ENCODE assay signal across 8 cellular contexts in the genomic region with DNA sequence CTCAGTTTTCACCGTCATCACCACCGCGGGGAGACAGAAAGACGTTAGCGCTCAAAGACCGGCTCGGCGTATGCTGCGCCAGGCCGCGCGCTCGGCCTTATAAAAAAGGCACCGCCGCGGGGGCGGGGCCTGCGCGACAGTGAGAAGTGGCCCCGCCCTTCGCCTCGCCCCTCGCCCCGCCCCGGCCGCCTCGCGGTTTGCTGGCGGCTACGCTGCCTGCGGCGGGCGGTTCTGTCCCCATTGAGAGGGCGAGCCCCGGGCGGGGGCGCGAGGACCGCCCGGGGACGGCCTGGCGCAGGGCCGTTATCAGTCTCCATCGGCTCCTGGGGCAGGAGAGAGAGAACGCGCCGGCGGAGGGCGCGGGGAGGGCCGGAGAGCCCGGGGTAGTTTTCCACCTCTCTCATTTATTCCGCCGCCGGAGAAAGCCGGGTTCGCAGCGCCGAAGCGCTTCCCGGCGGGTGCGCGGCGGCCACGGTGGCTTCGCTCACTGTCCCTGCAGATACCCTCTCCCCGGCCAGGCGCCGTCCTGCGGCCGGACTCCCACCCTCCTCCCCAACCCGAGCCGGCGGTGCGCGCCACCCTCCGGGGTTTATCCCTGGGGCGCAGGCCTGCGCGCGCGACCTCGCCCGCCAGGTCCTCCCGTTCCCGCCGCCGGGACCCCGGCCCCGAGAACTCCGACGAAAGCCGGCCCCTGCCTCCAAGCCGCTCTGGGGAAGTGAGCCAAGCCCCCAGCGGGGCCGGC.
A peak's percentile ranks its signal among the peaks of the same experiment; 100 is the strongest.
DNase-seq lines count a peak whose midpoint lies in the region; ATAC-seq, FAIRE-seq and TF ChIP-seq lines count a peak whose summit lies in the region.

No MANE protein-coding gene starts in this region.

- peak overlapping the region; percentile 99 for H3K27ac Mint-ChIP-seq in T-helper 1 cell treated with Interleukin-12 subunit alpha and Interleukin-12 subunit beta and Interleukin-4 antibody, amounts not matched to agents 30 μg/mL and 1 μg/mL, for 36 hours

- peaks cover 64% of the 10 kb centered on the region for H3K4me1 Mint-ChIP-seq in T-helper 1 cell treated with Interleukin-12 subunit alpha and Interleukin-12 subunit beta and Interleukin-4 antibody, amounts not matched to agents 30 μg/mL and 1 μg/mL, for 36 hours (ENCODE audit: low read depth)

- H3K9me3 Mint-ChIP-seq in T-helper 1 cell treated with Interleukin-12 subunit alpha and Interleukin-12 subunit beta and Interleukin-4 antibody, amounts not matched to agents 30 μg/mL and 1 μg/mL, for 36 hours, result no peaks in the 10 kb centered on the region

- in situ Hi-C loops in GM13977 (cut with MboI; ENCODE audit: low pct_unique_long_range_greater_than_20kb, low sequenced_read_pairs, unreplicated experiment), result loop anchor here (10.0 to 25.0 kb wide), 3 partner anchors 470 to 1262 kb away; no protein-coding TSS in a partner anchor

- intact Hi-C loops in left ventricle myocardium superior (cut with micrococcal nuclease), result loop anchor here (5.0 kb wide), 1 partner anchor 647 kb away; no protein-coding TSS in a partner anchor

- FAIRE-seq in urothelium cell line (lab: Jason Lieb, UNC), result peak; percentile 27

- no peaks in the 10 kb centered on the region for H3K27me3 Mint-ChIP-seq in T-helper 1 cell treated with Interleukin-12 subunit alpha and Interleukin-12 subunit beta and Interleukin-4 antibody, amounts not matched to agents 30 μg/mL and 1 μg/mL, for 36 hours (ENCODE audit: low read depth)

- H3K36me3 Mint-ChIP-seq in T-helper 1 cell treated with Interleukin-12 subunit alpha and Interleukin-12 subunit beta and Interleukin-4 antibody, amounts not matched to agents 30 μg/mL and 1 μg/mL, for 36 hours (ENCODE audit: low read depth), result peaks cover 44% of the 10 kb centered on the region

- ATAC-seq in HG02798 (IDR thresholded peaks at IDR 0.05; ENCODE audit: poor library complexity, unreplicated experiment), result peak; percentile 82
- peak; percentile 93 for ATAC-seq in left ventricle myocardium superior

- H3K4me3 Mint-ChIP-seq in T-helper 1 cell treated with Interleukin-12 subunit alpha and Interleukin-12 subunit beta and Interleukin-4 antibody, amounts not matched to agents 30 μg/mL and 1 μg/mL, for 36 hours, result peak overlapping the region; percentile 99

- DNase-seq in GM13977 (ENCODE audit: low spot score) (peak; percentile 94), NCI-H1417 treated with DMSO at 0.1 percent for 48 hours (lab: John Stamatoyannopoulos, UW) (peak; percentile 78), amygdala (lab: John Stamatoyannopoulos, UW) (peak; percentile 48 to 98 (median 92)), left ventricle myocardium superior (peak; percentile 97), pulmonary artery endothelial cell (ENCODE audit: low read depth, low spot score) (peak; percentile 69), urothelium cell line (ENCODE audit: low spot score) (peak; percentile 92)

- peak; percentile 13 for TF ChIP-seq CTCF in GM13977 (IDR thresholded peaks at IDR 0.05; ENCODE audit: extremely low read depth, insufficient read depth, missing control alignments)

Comparison
In these comparisons a context has a peak if more than half of its experiments do, and no peak if none do; other contexts are left out.
1. Peak in every context shown above with its lines: DNase-seq and ATAC-seq.